8 cellular contexts compared by ENCODE assay signal in genomic region chr16:81823111-81823510, GRCh38. TPM values are rescaled to one million over a fixed set of nuclear protein-coding genes. Genes with fewer than 3 reads are reported as not detected.
DNase-seq lines count a peak whose midpoint lies in the region; ATAC-seq and TF ChIP-seq lines count a peak whose summit lies in the region.

No MANE protein-coding gene starts in this region.

- H3K4me1 Mint-ChIP-seq in activated CD8-positive, alpha-beta memory T cell treated with anti-CD3 and anti-CD28 coated beads, Interleukin-2, amount 10 ng/mL, durations not matched to agents 7 days and 5 days = peaks cover 62% of the 10 kb centered on the region
- peaks cover 80% of the 10 kb centered on the region for H3K4me1 Mint-ChIP-seq in dendritic cell treated with granulocyte-macrophage colony-stimulating factor and Interleukin-4, amounts not matched to agents 40 ng/mL and 50 ng/mL, for 4 days (ENCODE audit: low read depth)
- peaks cover 4% of the 10 kb centered on the region for H3K4me1 Mint-ChIP-seq in activated CD4-positive, alpha-beta memory T cell treated with anti-CD3 and anti-CD28 coated beads, Interleukin-2, amount 10 ng/mL, durations not matched to agents 7 days and 5 days

- H3K9me3 Mint-ChIP-seq in activated CD8-positive, alpha-beta memory T cell treated with anti-CD3 and anti-CD28 coated beads, Interleukin-2, amount 10 ng/mL, durations not matched to agents 7 days and 5 days (ENCODE audit: low read depth) = no peaks in the 10 kb centered on the region
- H3K9me3 Mint-ChIP-seq in dendritic cell treated with granulocyte-macrophage colony-stimulating factor and Interleukin-4, amounts not matched to agents 40 ng/mL and 50 ng/mL, for 4 days = peaks cover 7% of the 10 kb centered on the region
- no peaks in the 10 kb centered on the region for H3K9me3 Mint-ChIP-seq in activated CD4-positive, alpha-beta memory T cell treated with anti-CD3 and anti-CD28 coated beads, Interleukin-2, amount 10 ng/mL, durations not matched to agents 7 days and 5 days

- H3K27me3 Mint-ChIP-seq in activated CD8-positive, alpha-beta memory T cell treated with anti-CD3 and anti-CD28 coated beads, Interleukin-2, amount 10 ng/mL, durations not matched to agents 7 days and 5 days = no peaks in the 10 kb centered on the region
- H3K27me3 Mint-ChIP-seq in dendritic cell treated with granulocyte-macrophage colony-stimulating factor and Interleukin-4, amounts not matched to agents 40 ng/mL and 50 ng/mL, for 4 days = no peaks in the 10 kb centered on the region
- no peaks in the 10 kb centered on the region for H3K27me3 Mint-ChIP-seq in activated CD4-positive, alpha-beta memory T cell treated with anti-CD3 and anti-CD28 coated beads, Interleukin-2, amount 10 ng/mL, durations not matched to agents 7 days and 5 days

- peak overlapping the region; percentile 49 for H3K4me3 Mint-ChIP-seq in activated CD8-positive, alpha-beta memory T cell treated with anti-CD3 and anti-CD28 coated beads, Interleukin-2, amount 10 ng/mL, durations not matched to agents 7 days and 5 days
- H3K4me3 Mint-ChIP-seq in dendritic cell treated with granulocyte-macrophage colony-stimulating factor and Interleukin-4, amounts not matched to agents 40 ng/mL and 50 ng/mL, for 4 days = no peak overlapping the region
- no peak overlapping the region for H3K4me3 Mint-ChIP-seq in activated CD4-positive, alpha-beta memory T cell treated with anti-CD3 and anti-CD28 coated beads, Interleukin-2, amount 10 ng/mL, durations not matched to agents 7 days and 5 days

- H3K27me3 ChIP-seq in gastrocnemius medialis = no peaks in the 10 kb centered on the region

- in situ Hi-C loops in gastrocnemius medialis (cut with MboI; ENCODE audit: low sequenced_read_pairs in 4 of 4) = no loop called here

- DNase-seq in activated CD8-positive, alpha-beta memory T cell treated with anti-CD3 and anti-CD28 coated beads, Interleukin-2, amount 10 ng/mL, durations not matched to agents 7 days and 5 days = peak; percentile 60
- no peak for DNase-seq in activated CD8-positive, alpha-beta memory T cell treated with anti-CD3 and anti-CD28 coated beads for 24 hours
- DNase-seq in gastrocnemius medialis (peak; percentile 7 to 24), SK-N-DZ (ENCODE audit: low spot score) (no peak)
- no peak for DNase-seq in activated CD4-positive, alpha-beta memory T cell treated with anti-CD3 and anti-CD28 coated beads, Interleukin-2, amount 10 ng/mL, durations not matched to agents 7 days and 5 days

- no peaks in the 10 kb centered on the region for H3K4me1 ChIP-seq in gastrocnemius medialis

- CTCF ChIA-PET in activated CD8-positive, alpha-beta memory T cell treated with anti-CD3 and anti-CD28 coated beads, Interleukin-2, amount 10 ng/mL, durations not matched to agents 7 days and 5 days (lab: Charles Lee) = interaction anchor here (1.0 to 1.5 kb wide), 4 partner anchors 8 to 50 kb away, joined by 3 to 9 read pairs (median 4); no protein-coding TSS in a partner anchor
- CTCF ChIA-PET in activated CD4-positive, alpha-beta memory T cell treated with anti-CD3 and anti-CD28 coated beads, Interleukin-2, amount 10 ng/mL, durations not matched to agents 7 days and 5 days (lab: Charles Lee) = no interaction called here

- ATAC-seq in activated CD8-positive, alpha-beta memory T cell treated with anti-CD3 and anti-CD28 coated beads, Interleukin-2, amount 10 ng/mL, durations not matched to agents 7 days and 5 days = peak; percentile 82
- ATAC-seq in HG03280 (IDR thresholded peaks at IDR 0.05; ENCODE audit: unreplicated experiment) = peak; percentile 43
- no peak for ATAC-seq in gastrocnemius medialis
- no peak for ATAC-seq in GM18520 (IDR thresholded peaks at IDR 0.05; ENCODE audit: unreplicated experiment)

- H3K27ac Mint-ChIP-seq in activated CD8-positive, alpha-beta memory T cell treated with anti-CD3 and anti-CD28 coated beads, Interleukin-2, amount 10 ng/mL, durations not matched to agents 7 days and 5 days = peak overlapping the region; percentile 93
- H3K27ac Mint-ChIP-seq in dendritic cell treated with granulocyte-macrophage colony-stimulating factor and Interleukin-4, amounts not matched to agents 40 ng/mL and 50 ng/mL, for 4 days = peak overlapping the region; percentile 75
- H3K27ac Mint-ChIP-seq in activated CD4-positive, alpha-beta memory T cell treated with anti-CD3 and anti-CD28 coated beads, Interleukin-2, amount 10 ng/mL, durations not matched to agents 7 days and 5 days = no peak overlapping the region

- H3K4me3 ChIP-seq in gastrocnemius medialis = no peak overlapping the region

- no peaks in the 10 kb centered on the region for H3K36me3 ChIP-seq in gastrocnemius medialis

- TF ChIP-seq CTCF in gastrocnemius medialis (IDR thresholded peaks at IDR 0.05 in 4 of 5, conservative IDR thresholded peaks at IDR 0.05 in 1 of 5) = no peak

- intact Hi-C loops in dendritic cell treated with granulocyte-macrophage colony-stimulating factor and Interleukin-4, amounts not matched to agents 40 ng/mL and 50 ng/mL, for 4 days (cut with micrococcal nuclease) = no loop called here
- intact Hi-C loops in gastrocnemius medialis (cut with DNase I; ENCODE audit: low total_unique reads) = no loop called here

- H3K36me3 Mint-ChIP-seq in activated CD8-positive, alpha-beta memory T cell treated with anti-CD3 and anti-CD28 coated beads, Interleukin-2, amount 10 ng/mL, durations not matched to agents 7 days and 5 days = peaks cover 14% of the 10 kb centered on the region
- H3K36me3 Mint-ChIP-seq in dendritic cell treated with granulocyte-macrophage colony-stimulating factor and Interleukin-4, amounts not matched to agents 40 ng/mL and 50 ng/mL, for 4 days (ENCODE audit: low read depth) = peaks cover 67% of the 10 kb centered on the region
- no peaks in the 10 kb centered on the region for H3K36me3 Mint-ChIP-seq in activated CD4-positive, alpha-beta memory T cell treated with anti-CD3 and anti-CD28 coated beads, Interleukin-2, amount 10 ng/mL, durations not matched to agents 7 days and 5 days (ENCODE audit: low read depth)

- H3K9me3 ChIP-seq in gastrocnemius medialis = no peaks in the 10 kb centered on the region

- POLR2A ChIA-PET in activated CD4-positive, alpha-beta memory T cell treated with anti-CD3 and anti-CD28 coated beads, Interleukin-2, amount 10 ng/mL, durations not matched to agents 7 days and 5 days (lab: Charles Lee) = no interaction called here

- no peak overlapping the region for H3K27ac ChIP-seq in gastrocnemius medialis

- TF ChIP-seq POLR2A in gastrocnemius medialis (IDR thresholded peaks at IDR 0.05) = no peak

RNA-seq across cellular contexts. Expression of gene PLCG2, which starts 44.0 kb away (rescaled TPM):
- total RNA-seq in activated CD8-positive, alpha-beta memory T cell treated with anti-CD3 and anti-CD28 coated beads, Interleukin-2, amount 10 ng/mL, durations not matched to agents 7 days and 5 days = 10 to 100 TPM; 62.5 to 80.2 TPM
- 1 to 10 TPM; 1.8 to 3.0 (median 2.1) TPM for total RNA-seq in gastrocnemius medialis
- 0.03 and 0.44 TPM in 2 replicates for polyA plus RNA-seq in SK-N-DZ (2014; cell fraction: cytosol; rRNA removed)
- 0.11 and 0.12 TPM in 2 replicates for polyA plus RNA-seq in SK-N-DZ (2014; cell fraction: nucleus; rRNA removed)
- 10 to 100 TPM; 11.0 to 13.3 TPM for total RNA-seq in activated CD4-positive, alpha-beta memory T cell treated with anti-CD3 and anti-CD28 coated beads, Interleukin-2, amount 10 ng/mL, durations not matched to agents 7 days and 5 days

Comparison
In these comparisons a context has a peak if more than half of its experiments do, and no peak if none do; other contexts are left out.
1. DNase-seq: peak in activated CD8-positive, alpha-beta memory T cell treated with anti-CD3 and anti-CD28 coated beads, Interleukin-2, amount 10 ng/mL, durations not matched to agents 7 days and 5 days (single experiment) and gastrocnemius medialis (2 of 2); none in activated CD8-positive, alpha-beta memory T cell treated with anti-CD3 and anti-CD28 coated beads for 24 hours (single experiment), SK-N-DZ (single experiment) and activated CD4-positive, alpha-beta memory T cell treated with anti-CD3 and anti-CD28 coated beads, Interleukin-2, amount 10 ng/mL, durations not matched to agents 7 days and 5 days (single experiment).
2. ATAC-seq: peak in activated CD8-positive, alpha-beta memory T cell treated with anti-CD3 and anti-CD28 coated beads, Interleukin-2, amount 10 ng/mL, durations not matched to agents 7 days and 5 days (single experiment) and HG03280 (single experiment); none in gastrocnemius medialis (0 of 2) and GM18520 (single experiment).
3. RNA of gene PLCG2, which starts 44.0 kb away (total RNA-seq): 62.5 to 80.2 TPM in activated CD8-positive, alpha-beta memory T cell treated with anti-CD3 and anti-CD28 coated beads, Interleukin-2, amount 10 ng/mL, durations not matched to agents 7 days and 5 days; 11.0 to 13.3 TPM in activated CD4-positive, alpha-beta memory T cell treated with anti-CD3 and anti-CD28 coated beads, Interleukin-2, amount 10 ng/mL, durations not matched to agents 7 days and 5 days and 1.8 to 3.0 TPM in gastrocnemius medialis; every median in the first group is over 4 times any median in the second.